1 cellular context compared by ENCODE assay signal in the genomic region with DNA sequence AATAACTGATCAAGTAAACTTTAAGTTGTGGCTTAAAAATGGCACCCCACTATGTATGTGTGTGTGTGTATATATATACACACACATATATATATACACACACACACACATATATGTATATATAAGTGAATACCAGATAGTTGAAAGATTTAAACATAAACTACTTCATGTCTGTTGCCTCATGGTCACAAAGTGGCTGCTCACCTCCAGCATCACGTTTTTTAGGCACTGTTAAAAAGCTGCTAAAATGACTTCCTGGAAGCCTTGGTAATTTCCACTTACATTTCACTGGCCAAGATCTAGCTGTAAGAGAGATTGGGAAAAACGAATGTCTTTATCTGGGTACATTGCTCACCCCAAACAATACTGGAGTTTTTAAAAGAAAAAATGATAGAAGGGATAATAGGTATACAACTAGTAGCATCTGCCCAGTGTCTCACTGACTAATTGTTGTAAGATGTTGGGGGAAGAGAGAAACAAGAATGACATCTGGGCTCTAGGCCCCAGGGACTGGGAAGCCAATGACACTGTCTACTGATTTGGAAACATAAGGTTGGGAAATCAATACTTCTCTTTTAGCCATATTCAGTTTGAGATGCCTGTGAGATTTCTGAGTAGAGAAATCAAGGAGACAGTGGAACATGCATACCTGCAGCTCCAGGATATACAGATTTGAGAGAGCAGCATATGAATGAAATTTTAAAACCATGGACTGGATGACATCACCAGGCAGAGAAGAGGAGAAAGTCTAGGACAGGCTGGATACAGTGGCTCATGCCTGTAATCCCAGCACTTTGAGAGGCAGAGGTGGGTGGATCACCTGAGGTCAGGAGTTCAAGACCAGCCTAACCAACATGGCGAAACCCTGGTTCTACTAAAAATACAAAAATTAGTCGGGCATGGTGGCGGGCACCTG.
TF ChIP-seq lines count a peak whose summit lies in the region.

No MANE protein-coding gene starts in this region.

TF ChIP-seq in HepG2, 621 proteins besides CTCF, POLR2A, EP300 and RAD21 (continued from another document):
- TF ChIP-seq, protein P1, sequence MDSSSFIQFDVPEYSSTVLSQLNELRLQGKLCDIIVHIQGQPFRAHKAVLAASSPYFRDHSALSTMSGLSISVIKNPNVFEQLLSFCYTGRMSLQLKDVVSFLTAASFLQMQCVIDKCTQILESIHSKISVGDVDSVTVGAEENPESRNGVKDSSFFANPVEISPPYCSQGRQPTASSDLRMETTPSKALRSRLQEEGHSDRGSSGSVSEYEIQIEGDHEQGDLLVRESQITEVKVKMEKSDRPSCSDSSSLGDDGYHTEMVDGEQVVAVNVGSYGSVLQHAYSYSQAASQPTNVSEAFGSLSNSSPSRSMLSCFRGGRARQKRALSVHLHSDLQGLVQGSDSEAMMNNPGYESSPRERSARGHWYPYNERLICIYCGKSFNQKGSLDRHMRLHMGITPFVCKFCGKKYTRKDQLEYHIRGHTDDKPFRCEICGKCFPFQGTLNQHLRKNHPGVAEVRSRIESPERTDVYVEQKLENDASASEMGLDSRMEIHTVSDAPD (CRISPR knock-in tag; IDR thresholded peaks at IDR 0.05) = no peak
- TF ChIP-seq CENPT (CRISPR knock-in tag; IDR thresholded peaks at IDR 0.05; ENCODE audit: low read depth) = no peak
- no peak for TF ChIP-seq ZNF333 (CRISPR knock-in tag; IDR thresholded peaks at IDR 0.05; ENCODE audit: borderline replicate concordance)
- no peak for TF ChIP-seq AKAP8 (CRISPR knock-in tag; IDR thresholded peaks at IDR 0.05)
- no peak for TF ChIP-seq ZNF337 (CRISPR knock-in tag; IDR thresholded peaks at IDR 0.05; ENCODE audit: borderline replicate concordance, low read depth)
- TF ChIP-seq KMT2B (CRISPR knock-in tag; IDR thresholded peaks at IDR 0.05) = no peak
- TF ChIP-seq SPEN (CRISPR knock-in tag; IDR thresholded peaks at IDR 0.05; ENCODE audit: low read depth) = no peak
- TF ChIP-seq, protein P2, sequence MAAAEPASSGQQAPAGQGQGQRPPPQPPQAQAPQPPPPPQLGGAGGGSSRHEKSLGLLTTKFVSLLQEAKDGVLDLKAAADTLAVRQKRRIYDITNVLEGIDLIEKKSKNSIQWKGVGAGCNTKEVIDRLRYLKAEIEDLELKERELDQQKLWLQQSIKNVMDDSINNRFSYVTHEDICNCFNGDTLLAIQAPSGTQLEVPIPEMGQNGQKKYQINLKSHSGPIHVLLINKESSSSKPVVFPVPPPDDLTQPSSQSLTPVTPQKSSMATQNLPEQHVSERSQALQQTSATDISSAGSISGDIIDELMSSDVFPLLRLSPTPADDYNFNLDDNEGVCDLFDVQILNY (CRISPR knock-in tag; conservative IDR thresholded peaks at IDR 0.05) = no peak
- TF ChIP-seq ZSCAN9 (CRISPR knock-in tag; IDR thresholded peaks at IDR 0.05; ENCODE audit: borderline replicate concordance) = no peak
- no peak for TF ChIP-seq NBN (conservative IDR thresholded peaks at IDR 0.05)
- TF ChIP-seq KLF16 (CRISPR knock-in tag; IDR thresholded peaks at IDR 0.05) = no peak
- no peak for TF ChIP-seq ZFP36L1 (CRISPR knock-in tag; IDR thresholded peaks at IDR 0.05)
- no peak for TF ChIP-seq ZBTB42 (CRISPR knock-in tag; IDR thresholded peaks at IDR 0.05)
- TF ChIP-seq HMG20A (CRISPR knock-in tag; IDR thresholded peaks at IDR 0.05; ENCODE audit: borderline replicate concordance) = no peak
- TF ChIP-seq ATF1 (CRISPR knock-in tag; IDR thresholded peaks at IDR 0.05) = no peak
- no peak for TF ChIP-seq SP2 (CRISPR knock-in tag; IDR thresholded peaks at IDR 0.05)
- no peak for TF ChIP-seq SRSF1 (optimal IDR thresholded peaks at IDR 0.05; ENCODE audit: low read depth, low read length)
- TF ChIP-seq, protein P3, sequence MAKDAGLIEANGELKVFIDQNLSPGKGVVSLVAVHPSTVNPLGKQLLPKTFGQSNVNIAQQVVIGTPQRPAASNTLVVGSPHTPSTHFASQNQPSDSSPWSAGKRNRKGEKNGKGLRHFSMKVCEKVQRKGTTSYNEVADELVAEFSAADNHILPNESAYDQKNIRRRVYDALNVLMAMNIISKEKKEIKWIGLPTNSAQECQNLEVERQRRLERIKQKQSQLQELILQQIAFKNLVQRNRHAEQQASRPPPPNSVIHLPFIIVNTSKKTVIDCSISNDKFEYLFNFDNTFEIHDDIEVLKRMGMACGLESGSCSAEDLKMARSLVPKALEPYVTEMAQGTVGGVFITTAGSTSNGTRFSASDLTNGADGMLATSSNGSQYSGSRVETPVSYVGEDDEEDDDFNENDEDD (CRISPR knock-in tag; IDR thresholded peaks at IDR 0.05; ENCODE audit: borderline replicate concordance) = no peak
- TF ChIP-seq, protein P4, sequence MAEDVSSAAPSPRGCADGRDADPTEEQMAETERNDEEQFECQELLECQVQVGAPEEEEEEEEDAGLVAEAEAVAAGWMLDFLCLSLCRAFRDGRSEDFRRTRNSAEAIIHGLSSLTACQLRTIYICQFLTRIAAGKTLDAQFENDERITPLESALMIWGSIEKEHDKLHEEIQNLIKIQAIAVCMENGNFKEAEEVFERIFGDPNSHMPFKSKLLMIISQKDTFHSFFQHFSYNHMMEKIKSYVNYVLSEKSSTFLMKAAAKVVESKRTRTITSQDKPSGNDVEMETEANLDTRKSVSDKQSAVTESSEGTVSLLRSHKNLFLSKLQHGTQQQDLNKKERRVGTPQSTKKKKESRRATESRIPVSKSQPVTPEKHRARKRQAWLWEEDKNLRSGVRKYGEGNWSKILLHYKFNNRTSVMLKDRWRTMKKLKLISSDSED (CRISPR knock-in tag; IDR thresholded peaks at IDR 0.05) = no peak
